19 cellular contexts compared by ENCODE assay signal in genomic region chr1:54955359-54955758, GRCh38. TPM values are rescaled to one million over a fixed set of nuclear protein-coding genes. Genes with fewer than 3 reads are reported as not detected.
DNase-seq lines count a peak whose midpoint lies in the region; TF ChIP-seq lines count a peak whose summit lies in the region.
"Had no signal": no experiment of that assay in that cellular context is flagged by ENCODE, and none has a peak within 500 bp of the region (broad histone marks: within the 10 kb centered on the region; RNA-seq: fewer than 3 reads in every experiment).

No MANE protein-coding gene starts in this region.

- peak overlapping the region; percentile 60 for H3K27ac Mint-ChIP-seq in chondrocyte (ENCODE audit: unreplicated experiment)
- H3K27ac Mint-ChIP-seq: B cell had no signal

- no peak overlapping the region for H3K4me3 ChIP-seq in MG63
- H3K4me3 ChIP-seq: upper lobe of right lung had no signal

- peaks cover 23% of the 10 kb centered on the region for H3K9me3 Mint-ChIP-seq in chondrocyte (ENCODE audit: low read depth)

- H3K36me3 Mint-ChIP-seq in chondrocyte (ENCODE audit: low read depth), result peaks cover 3% of the 10 kb centered on the region

- DNase-seq in DMS153 treated with DMSO at 0.1 percent for 48 hours (lab: John Stamatoyannopoulos, UW; ENCODE audit: unreplicated experiment), result peak; percentile 16
- peak; percentile 54 for DNase-seq in MG63
- DNase-seq in chondrocyte (ENCODE audit: low spot score), result no peak
- DNase-seq in lung microvascular endothelial cell (ENCODE audit: low read depth in 2 of 2), result peak; percentile 75
- DNase-seq in NCI-H446 (lab: John Stamatoyannopoulos, UW), result no peak
- DNase-seq in epidermal melanocyte (ENCODE audit: insufficient read length, low spot score), result no peak
- DNase-seq in germinal center (ENCODE audit: low spot score), result no peak
- DNase-seq in NCI-H2227 (lab: John Stamatoyannopoulos, UW; ENCODE audit: unreplicated experiment), result no peak
- DNase-seq: activated naive CD4-positive, alpha-beta T cell treated with Interleukin-2 at 50 U/mL for 16 hours; caudate nucleus; erythroblast; Karpas-422; NCI-H2029; upper lobe of right lung; WERI-Rb-1 had no signal

- H3K27me3 ChIP-seq in MG63, result no peaks in the 10 kb centered on the region
- H3K27me3 ChIP-seq: upper lobe of right lung had no signal

- H3K9me3 ChIP-seq in MG63, result peaks cover 8% of the 10 kb centered on the region
- H3K9me3 ChIP-seq: upper lobe of right lung had no signal

- H3K27me3 Mint-ChIP-seq in chondrocyte (ENCODE audit: low read depth), result no peaks in the 10 kb centered on the region

- no peak overlapping the region for H3K4me3 Mint-ChIP-seq in chondrocyte (ENCODE audit: unreplicated experiment)
- H3K4me3 Mint-ChIP-seq: B cell had no signal

- H3K4me1 Mint-ChIP-seq in chondrocyte (ENCODE audit: low read depth), result peaks cover 29% of the 10 kb centered on the region
- H3K4me1 Mint-ChIP-seq: B cell had no signal

- TF ChIP-seq CTCF in chondrocyte (IDR thresholded peaks at IDR 0.05), result no peak

- H3K36me3 ChIP-seq in MG63, result no peaks in the 10 kb centered on the region
- H3K36me3 ChIP-seq: upper lobe of right lung, WERI-Rb-1 had no signal

RNA-seq across cellular contexts. Expression of gene TMEM61, which starts 25.1 kb away (rescaled TPM):
- total RNA-seq in MG63 (2014; rRNA removed; shearing (Covaris generic); ENCODE audit: low replicate concordance), result not detected in 2 replicates
- total RNA-seq in chondrocyte (not detected in 3 replicates), lung microvascular endothelial cell (not detected in 2 replicates)
- total RNA-seq: B cell, mononuclear cell, SK-MEL-5 had no signal

RNA-seq across cellular contexts. Expression of gene BSND, which starts 43.4 kb away (rescaled TPM):
- total RNA-seq in MG63 (2014; rRNA removed; shearing (Covaris generic); ENCODE audit: low replicate concordance), result not detected in 2 replicates
- total RNA-seq in chondrocyte (not detected in 3 replicates), lung microvascular endothelial cell (not detected in 2 replicates)
- total RNA-seq: B cell, mononuclear cell, posterior vena cava, SK-MEL-5, upper lobe of right lung had no signal

Comparison
In these comparisons a context has a peak if more than half of its experiments do, and no peak if none do; other contexts are left out.
1. DNase-seq: peak in DMS153 treated with DMSO at 0.1 percent for 48 hours (single experiment), MG63 (single experiment) and lung microvascular endothelial cell (2 of 2); none in chondrocyte (single experiment), NCI-H446 (0 of 2), epidermal melanocyte (single experiment), germinal center (single experiment) and NCI-H2227 (single experiment).